Comparison of ENCODE assay signal across 9 cellular contexts in genomic region chr10:84214612-84215235, GRCh38. TPM values are rescaled to one million over a fixed set of nuclear protein-coding genes. Genes with fewer than 3 reads are reported as not detected.
A peak's percentile ranks its signal among the peaks of the same experiment; 100 is the strongest.
DNase-seq lines count a peak whose midpoint lies in the region; ATAC-seq and TF ChIP-seq lines count a peak whose summit lies in the region.
"Had no signal": no experiment of that assay in that cellular context is flagged by ENCODE, and none has a peak within 500 bp of the region (broad histone marks: within the 10 kb centered on the region; RNA-seq: fewer than 3 reads in every experiment).

No MANE protein-coding gene starts in this region.

- H3K4me2 ChIP-seq in osteoblast (ENCODE audit: insufficient read depth, low read length): no peak overlapping the region

- H3K4me3 ChIP-seq in BJ (ENCODE audit: low read depth, low read length): no peak overlapping the region
- no peak overlapping the region for H3K4me3 ChIP-seq in osteoblast (ENCODE audit: insufficient read depth, low read length)

- H3K36me3 ChIP-seq in BJ (ENCODE audit: control insufficient read depth, insufficient read depth, low read length): no peaks in the 10 kb centered on the region
- no peaks in the 10 kb centered on the region for H3K36me3 ChIP-seq in osteoblast (ENCODE audit: insufficient read depth, low read length)

- no peaks in the 10 kb centered on the region for H4K20me1 ChIP-seq in osteoblast (ENCODE audit: insufficient read depth, low read length)

- H3K27me3 ChIP-seq in BJ (ENCODE audit: control insufficient read depth, insufficient read depth, low read length) (no peaks in the 10 kb centered on the region), osteoblast (ENCODE audit: insufficient read depth, low read length) (no peaks in the 10 kb centered on the region)

- no peak overlapping the region for H2AFZ ChIP-seq in osteoblast (ENCODE audit: low read length)

- no peaks in the 10 kb centered on the region for H3K9me3 ChIP-seq in osteoblast (ENCODE audit: low read depth, low read length)

- H3K27ac ChIP-seq in osteoblast (ENCODE audit: low read depth, low read length): no peak overlapping the region
- H3K27ac ChIP-seq: epithelial cell of prostate had no signal

- H3K4me1 ChIP-seq in osteoblast (ENCODE audit: insufficient read depth, low read length): no peaks in the 10 kb centered on the region

- POLR2A ChIA-PET in BJ (lab: Charles Lee): no interaction called here

- DNase-seq in BJ (ENCODE audit: low read depth) (no peak), OCI-M1 (lab: John Stamatoyannopoulos, UW) (peak; percentile 74), ecto neural progenitor cell (ENCODE audit: low spot score) (peak; percentile 66), osteoblast (ENCODE audit: insufficient read length, low spot score, missing footprints) (no peak), occipital lobe (lab: John Stamatoyannopoulos, UW) (no peak), GF-D8 (lab: John Stamatoyannopoulos, UW) (no peak)

- CTCF ChIA-PET in BJ (lab: Yijun Ruan, JAX): interaction anchor here (0.7 to 1.5 kb wide), 4 partner anchors 10 to 51 kb away, joined by 3 to 4 read pairs (median 4); no protein-coding TSS in a partner anchor

- ATAC-seq in GM18861 (IDR thresholded peaks at IDR 0.05; ENCODE audit: unreplicated experiment) (peak; percentile 76), HG02943 (IDR thresholded peaks at IDR 0.05; ENCODE audit: low read depth, unreplicated experiment) (peak; percentile 70)

- TF ChIP-seq CTCF in BJ (IDR thresholded peaks at IDR 0.05; ENCODE audit: insufficient read depth, low read depth, low read length) (peak; percentile 36), osteoblast (IDR thresholded peaks at IDR 0.05; ENCODE audit: extremely low read depth, low read depth, low read length) (peak; percentile 40)

- no peaks in the 10 kb centered on the region for H3K79me2 ChIP-seq in osteoblast (ENCODE audit: insufficient read depth, low read length)

RNA-seq across cellular contexts. Expression of gene LRIT2, which starts 10.6 kb away (rescaled TPM):
- polyA plus RNA-seq in BJ (2011; rRNA removed): not detected in 2 replicates
- not detected in 2 replicates for polyA minus RNA-seq in BJ (2011; rRNA and poly(A)+ RNA removed)
- total RNA-seq in osteoblast (not detected in 2 replicates), occipital lobe (not detected)

RNA-seq across cellular contexts. Expression of gene CDHR1, which starts 20.4 kb away (rescaled TPM):
- polyA plus RNA-seq in BJ (2011; rRNA removed): not detected in 2 replicates
- polyA minus RNA-seq in BJ (2011; rRNA and poly(A)+ RNA removed): not detected in 2 replicates
- total RNA-seq in osteoblast (under 0.01 TPM in 1 of 2 replicates, not detected in the other), occipital lobe (1.2 TPM)

RNA-seq across cellular contexts. Expression of gene LRIT1, which starts 26.6 kb away (rescaled TPM):
- not detected in 2 replicates for polyA plus RNA-seq in BJ (2011; rRNA removed)
- not detected in 2 replicates for polyA minus RNA-seq in BJ (2011; rRNA and poly(A)+ RNA removed)
- total RNA-seq in osteoblast (not detected in 2 replicates), occipital lobe (not detected)

RNA-seq across cellular contexts. Expression of gene RGR, which starts 30.1 kb away (rescaled TPM):
- not detected in 2 replicates for polyA plus RNA-seq in BJ (2011; rRNA removed)
- polyA minus RNA-seq in BJ (2011; rRNA and poly(A)+ RNA removed): not detected in 2 replicates
- total RNA-seq in osteoblast (not detected in 2 replicates), occipital lobe (0.47 TPM)

RNA-seq across cellular contexts. Expression of gene GPR15LG, which starts 41.1 kb away (rescaled TPM):
- polyA plus RNA-seq in BJ (2011; rRNA removed): not detected in 2 replicates
- polyA minus RNA-seq in BJ (2011; rRNA and poly(A)+ RNA removed): not detected in 2 replicates
- total RNA-seq in osteoblast: not detected in 2 replicates
- total RNA-seq in occipital lobe: not detected

Comparison
In these comparisons a context has a peak if more than half of its experiments do, and no peak if none do; other contexts are left out.
1. DNase-seq: peak in OCI-M1 (single experiment) and ecto neural progenitor cell (single experiment); none in BJ (single experiment), osteoblast (single experiment), occipital lobe (single experiment) and GF-D8 (single experiment).